In the genomic region with DNA sequence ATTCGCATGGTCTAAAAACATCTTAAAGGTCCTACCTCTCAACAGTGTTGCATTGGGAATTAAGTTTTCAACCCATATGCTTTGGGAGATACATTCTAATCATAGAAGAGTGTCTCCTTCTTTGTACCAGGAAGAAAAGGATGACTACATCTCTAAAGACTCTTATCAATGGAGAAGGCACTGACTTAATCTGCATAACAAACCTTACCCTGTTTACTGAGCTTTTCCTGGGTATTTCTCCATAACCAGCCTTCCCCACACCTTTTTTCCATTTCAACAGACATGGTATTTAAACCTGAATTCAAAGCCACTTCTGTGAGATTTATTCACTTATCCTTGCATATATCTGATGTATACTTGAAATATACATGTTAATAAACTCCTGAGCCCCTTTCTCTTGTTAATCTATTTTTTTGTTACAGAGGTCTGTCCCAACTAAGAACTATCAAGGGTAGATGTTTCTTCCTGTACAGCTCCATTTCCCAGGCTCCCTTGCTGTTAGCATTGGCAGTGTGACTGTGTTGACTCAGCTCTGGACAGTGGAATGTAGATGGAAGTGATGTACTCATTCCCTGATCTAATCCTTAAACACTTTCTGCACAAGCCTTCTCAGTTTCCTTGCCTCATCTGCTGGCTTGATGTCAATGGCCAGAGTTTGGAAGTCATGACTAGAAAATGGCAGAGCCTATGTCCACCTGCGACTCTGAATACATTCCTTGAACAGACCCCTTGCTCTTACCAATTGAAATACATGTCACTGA, we compare ENCODE assay signal across 17 cellular contexts.
DNase-seq lines count a peak whose midpoint lies in the region; ATAC-seq and TF ChIP-seq lines count a peak whose summit lies in the region.
"Had no signal": no experiment of that assay in that cellular context is flagged by ENCODE, and none has a peak within 500 bp of the region (broad histone marks: within the 10 kb centered on the region; RNA-seq: fewer than 3 reads in every experiment).

No MANE protein-coding gene starts in this region.

- peaks cover 6 to 14% of the 10 kb centered on the region in 2 donors for H3K4me1 ChIP-seq in left lung
- H3K4me1 ChIP-seq in body of pancreas: no peaks in the 10 kb centered on the region
- H3K4me1 ChIP-seq: BLaER1 had no signal

- no peak overlapping the region for H3K4me3 Mint-ChIP-seq in activated CD4-positive, alpha-beta memory T cell treated with anti-CD3 and anti-CD28 coated beads for 36 hours
- H3K4me3 Mint-ChIP-seq: activated naive CD8-positive, alpha-beta T cell; stimulated activated naive CD8-positive, alpha-beta T cell treated with anti-CD3 and anti-CD28 coated beads, Interleukin-15, Interleukin-2, amounts not matched to agents 100 ng/mL and 50 ng/mL, for 24 hours had no signal

- H3K27ac Mint-ChIP-seq in activated CD4-positive, alpha-beta memory T cell treated with anti-CD3 and anti-CD28 coated beads for 36 hours: no peak overlapping the region
- H3K27ac Mint-ChIP-seq: activated naive CD8-positive, alpha-beta T cell; stimulated activated naive CD8-positive, alpha-beta T cell treated with anti-CD3 and anti-CD28 coated beads, Interleukin-15, Interleukin-2, amounts not matched to agents 100 ng/mL and 50 ng/mL, for 24 hours had no signal

- no peaks in the 10 kb centered on the region for H3K9me3 ChIP-seq in left lung
- H3K9me3 ChIP-seq in body of pancreas: no peaks in the 10 kb centered on the region
- H3K9me3 ChIP-seq: BLaER1 had no signal

- H3K27ac ChIP-seq in left lung (no peak overlapping the region), body of pancreas (no peak overlapping the region)
- H3K27ac ChIP-seq: BLaER1, SK-N-MC had no signal

- peak; percentile 32 for DNase-seq in AG09319 (ENCODE audit: extremely low read depth, low read depth)
- peak; percentile 30 for DNase-seq in LoVo (ENCODE audit: low spot score)
- DNase-seq in cardiac fibroblast (ENCODE audit: low read depth in 2 of 2): peak; percentile 78 to 93
- no peak for DNase-seq in left lung
- DNase-seq in stimulated activated CD8-positive, alpha-beta memory T cell treated with anti-CD3 and anti-CD28 coated beads, Interleukin-4, amount 100 ng/mL, for 48 hours: no peak
- DNase-seq in body of pancreas: no peak
- no peak for DNase-seq in NCI-H748 treated with DMSO at 0.1 percent for 48 hours (lab: John Stamatoyannopoulos, UW)
- DNase-seq in activated CD4-positive, alpha-beta memory T cell treated with anti-CD3 and anti-CD28 coated beads for 36 hours: no peak
- DNase-seq: activated CD4-positive, alpha-beta T cell treated with anti-CD3 and anti-CD28 coated beads, Interleukin-2, amount 50 U/mL, for 48 hours; GDM1; GOT3; MV-4-11; NCI-H510A had no signal

- peak; percentile 35 for ATAC-seq in left lung
- ATAC-seq in body of pancreas: no peak

- peaks cover 4% of the 10 kb centered on the region for H3K27me3 Mint-ChIP-seq in activated CD4-positive, alpha-beta memory T cell treated with anti-CD3 and anti-CD28 coated beads for 36 hours

- intact Hi-C loops in left lung (cut with DNase I): no loop called here
- intact Hi-C loops in body of pancreas (cut with DNase I): no loop called here
- intact Hi-C loops in activated CD4-positive, alpha-beta memory T cell treated with anti-CD3 and anti-CD28 coated beads for 36 hours (cut with micrococcal nuclease): no loop called here

- CTCF ChIA-PET in activated CD4-positive, alpha-beta memory T cell treated with anti-CD3 and anti-CD28 coated beads for 36 hours (lab: Charles Lee): no interaction called here

- no peak overlapping the region for H3K4me3 ChIP-seq in cardiac fibroblast (replicated peaks in 1 of 2; ENCODE audit: low read depth in 2 of 2, low read length in 2 of 2)
- H3K4me3 ChIP-seq in left lung: no peak overlapping the region
- no peak overlapping the region for H3K4me3 ChIP-seq in body of pancreas
- H3K4me3 ChIP-seq: BLaER1, SK-N-MC had no signal

- H3K36me3 ChIP-seq in left lung: no peaks in the 10 kb centered on the region
- no peaks in the 10 kb centered on the region for H3K36me3 ChIP-seq in body of pancreas (replicated peaks in 1 of 2; ENCODE audit: insufficient read depth in 1 of 2, low read depth in 2 of 2)
- H3K36me3 ChIP-seq: BLaER1 had no signal

- H3K4me1 Mint-ChIP-seq in activated CD4-positive, alpha-beta memory T cell treated with anti-CD3 and anti-CD28 coated beads for 36 hours (ENCODE audit: low read depth): peaks cover 34% of the 10 kb centered on the region

- H3K36me3 Mint-ChIP-seq in activated CD4-positive, alpha-beta memory T cell treated with anti-CD3 and anti-CD28 coated beads for 36 hours: peaks cover 5% of the 10 kb centered on the region
- H3K36me3 Mint-ChIP-seq: activated naive CD8-positive, alpha-beta T cell had no signal

- H3K9me3 Mint-ChIP-seq in activated CD4-positive, alpha-beta memory T cell treated with anti-CD3 and anti-CD28 coated beads for 36 hours: peaks cover 10% of the 10 kb centered on the region

- no peak for TF ChIP-seq POLR2A in body of pancreas (IDR thresholded peaks at IDR 0.05)

- TF ChIP-seq CTCF in AG09319 (IDR thresholded peaks at IDR 0.05; ENCODE audit: low read depth, low read length) (no peak), cardiac fibroblast (IDR thresholded peaks at IDR 0.05; ENCODE audit: low read depth, low read length) (no peak), left lung (IDR thresholded peaks at IDR 0.05) (no peak), body of pancreas (IDR thresholded peaks at IDR 0.05) (no peak)

- H3K27me3 ChIP-seq in left lung: no peaks in the 10 kb centered on the region
- no peaks in the 10 kb centered on the region for H3K27me3 ChIP-seq in body of pancreas
- H3K27me3 ChIP-seq: BLaER1 had no signal

- 86 to 96% methylated on average over 2 of the region's 2 CpGs for WGBS in body of pancreas, 2 donors

- POLR2A ChIA-PET in activated CD4-positive, alpha-beta memory T cell treated with anti-CD3 and anti-CD28 coated beads for 36 hours (lab: Charles Lee): no interaction called here

Comparison
In these comparisons a context has a peak if more than half of its experiments do, and no peak if none do; other contexts are left out.
1. DNase-seq: peak in AG09319 (single experiment), LoVo (single experiment) and cardiac fibroblast (2 of 2); none in left lung (0 of 2), stimulated activated CD8-positive, alpha-beta memory T cell treated with anti-CD3 and anti-CD28 coated beads, Interleukin-4, amount 100 ng/mL, for 48 hours (single experiment), body of pancreas (0 of 4), NCI-H748 treated with DMSO at 0.1 percent for 48 hours (single experiment) and activated CD4-positive, alpha-beta memory T cell treated with anti-CD3 and anti-CD28 coated beads for 36 hours (single experiment).